Comparison of ENCODE assay signal across 32 cellular contexts in genomic region chr20:48600470-48600945, GRCh38.
DNase-seq lines count a peak whose midpoint lies in the region; ATAC-seq, FAIRE-seq and TF ChIP-seq lines count a peak whose summit lies in the region.
"Had no signal": no experiment of that assay in that cellular context is flagged by ENCODE, and none has a peak within 500 bp of the region (broad histone marks: within the 10 kb centered on the region; RNA-seq: fewer than 3 reads in every experiment).

No MANE protein-coding gene starts in this region.

- no peaks in the 10 kb centered on the region for H3K9me3 Mint-ChIP-seq in effector memory CD8-positive, alpha-beta T cell
- H3K9me3 Mint-ChIP-seq: activated CD8-positive, alpha-beta T cell treated with anti-CD3 and anti-CD28 coated beads for 36 hours; activated T-helper 17 cell treated with anti-CD3 and anti-CD28 coated beads, Interleukin-2, amount 50 U/mL, for 72 hours; natural killer cell treated with Interleukin-12 subunit alpha and Interleukin-12 subunit beta and Interleukin-15 and Interleukin-18, amount 100 ng/mL, for 72 hours; stimulated activated effector memory CD8-positive, alpha-beta T cell treated with anti-CD3 and anti-CD28 coated beads, Interleukin-12 subunit alpha, Interleukin-12 subunit beta, amount 100 ng/mL, for 72 hours; T-helper 2 cell treated with Interferon-gamma antibody and Interleukin-4, amounts not matched to agents 5 μg/mL and 100 μg/mL, for 36 hours; type B pancreatic cell had no signal

- peaks cover 32% of the 10 kb centered on the region for H3K4me1 ChIP-seq in OCI-LY7 (ENCODE audit: insufficient read depth, low read length, poor library complexity, severe bottlenecking)
- H3K4me1 ChIP-seq: breast epithelium had no signal

- H3K9me3 ChIP-seq in OCI-LY7 (ENCODE audit: low read length): no peaks in the 10 kb centered on the region
- H3K9me3 ChIP-seq: breast epithelium had no signal

- intact Hi-C loops in OCI-LY7 (cut with micrococcal nuclease; ENCODE audit: unreplicated experiment) (no loop called here), posterior vena cava (cut with DNase I) (no loop called here)

- no peak for ATAC-seq in effector memory CD8-positive, alpha-beta T cell (replicated peaks)
- ATAC-seq: activated CD4-positive, alpha-beta T cell treated with anti-CD3 and anti-CD28 coated beads for 36 hours; activated CD8-positive, alpha-beta T cell treated with anti-CD3 and anti-CD28 coated beads for 36 hours; activated T-helper 17 cell treated with anti-CD3 and anti-CD28 coated beads, Interleukin-2, amount 50 U/mL, for 72 hours; HCT116; natural killer cell treated with Interleukin-12 subunit alpha and Interleukin-12 subunit beta and Interleukin-15 and Interleukin-18, amount 100 ng/mL, for 72 hours; stimulated activated effector memory CD8-positive, alpha-beta T cell treated with anti-CD3 and anti-CD28 coated beads, Interleukin-12 subunit alpha, Interleukin-12 subunit beta, amount 100 ng/mL, for 72 hours had no signal

- no peaks in the 10 kb centered on the region for H4K20me1 ChIP-seq in OCI-LY7 (ENCODE audit: insufficient read depth, low read length)

- H3K36me3 Mint-ChIP-seq in effector memory CD8-positive, alpha-beta T cell (ENCODE audit: insufficient read depth): no peaks in the 10 kb centered on the region
- H3K36me3 Mint-ChIP-seq: activated naive CD8-positive, alpha-beta T cell; natural killer cell treated with Interleukin-12 subunit alpha and Interleukin-12 subunit beta and Interleukin-15 and Interleukin-18, amount 100 ng/mL, for 72 hours; stimulated activated effector memory CD8-positive, alpha-beta T cell treated with anti-CD3 and anti-CD28 coated beads, Interleukin-12 subunit alpha, Interleukin-12 subunit beta, amount 100 ng/mL, for 72 hours; type B pancreatic cell had no signal

- CTCF ChIA-PET in OCI-LY7 (lab: Charles Lee; ENCODE audit: unreplicated experiment): no interaction called here

- TF ChIP-seq CTCF in OCI-LY7 (conservative IDR thresholded peaks at IDR 0.05; ENCODE audit: low read length): no peak

- no peak overlapping the region for H3K27ac Mint-ChIP-seq in effector memory CD8-positive, alpha-beta T cell
- H3K27ac Mint-ChIP-seq: activated CD4-positive, alpha-beta T cell treated with anti-CD3 and anti-CD28 coated beads for 36 hours; activated CD8-positive, alpha-beta T cell treated with anti-CD3 and anti-CD28 coated beads for 36 hours; activated naive CD8-positive, alpha-beta T cell; activated T-helper 17 cell treated with anti-CD3 and anti-CD28 coated beads, Interleukin-2, amount 50 U/mL, for 72 hours; natural killer cell treated with Interleukin-12 subunit alpha and Interleukin-12 subunit beta and Interleukin-15 and Interleukin-18, amount 100 ng/mL, for 72 hours; stimulated activated effector memory CD8-positive, alpha-beta T cell treated with anti-CD3 and anti-CD28 coated beads, Interleukin-12 subunit alpha, Interleukin-12 subunit beta, amount 100 ng/mL, for 72 hours; T-helper 2 cell treated with Interferon-gamma antibody and Interleukin-4, amounts not matched to agents 5 μg/mL and 100 μg/mL, for 36 hours; type B pancreatic cell had no signal

- H3K4me3 Mint-ChIP-seq in effector memory CD8-positive, alpha-beta T cell: no peak overlapping the region
- H3K4me3 Mint-ChIP-seq: activated CD4-positive, alpha-beta T cell treated with anti-CD3 and anti-CD28 coated beads for 36 hours; activated CD8-positive, alpha-beta T cell treated with anti-CD3 and anti-CD28 coated beads for 36 hours; activated naive CD8-positive, alpha-beta T cell; activated T-helper 17 cell treated with anti-CD3 and anti-CD28 coated beads, Interleukin-2, amount 50 U/mL, for 72 hours; natural killer cell treated with Interleukin-12 subunit alpha and Interleukin-12 subunit beta and Interleukin-15 and Interleukin-18, amount 100 ng/mL, for 72 hours; stimulated activated effector memory CD8-positive, alpha-beta T cell treated with anti-CD3 and anti-CD28 coated beads, Interleukin-12 subunit alpha, Interleukin-12 subunit beta, amount 100 ng/mL, for 72 hours; T-helper 2 cell treated with Interferon-gamma antibody and Interleukin-4, amounts not matched to agents 5 μg/mL and 100 μg/mL, for 36 hours; type B pancreatic cell had no signal

- no peaks in the 10 kb centered on the region for H3K4me1 Mint-ChIP-seq in effector memory CD8-positive, alpha-beta T cell (ENCODE audit: low read depth in 2 of 2)
- H3K4me1 Mint-ChIP-seq: activated CD4-positive, alpha-beta T cell treated with anti-CD3 and anti-CD28 coated beads for 36 hours; activated T-helper 17 cell treated with anti-CD3 and anti-CD28 coated beads, Interleukin-2, amount 50 U/mL, for 72 hours; stimulated activated effector memory CD8-positive, alpha-beta T cell treated with anti-CD3 and anti-CD28 coated beads, Interleukin-12 subunit alpha, Interleukin-12 subunit beta, amount 100 ng/mL, for 72 hours had no signal

- no peak overlapping the region for H3K4me3 ChIP-seq in OCI-LY7 (ENCODE audit: low read depth, low read length, poor library complexity, severe bottlenecking)
- H3K4me3 ChIP-seq: breast epithelium had no signal

- DNase-seq in NCI-H2107 treated with DMSO at 0.1 percent for 48 hours (lab: John Stamatoyannopoulos, UW; ENCODE audit: unreplicated experiment): peak; percentile 8
- no peak for DNase-seq in NCI-H2107 (lab: John Stamatoyannopoulos, UW)
- no peak for DNase-seq in HTR-8/SVneo (ENCODE audit: insufficient read length, low spot score)
- peak; percentile 86 for DNase-seq in OCI-LY7 (ENCODE audit: low spot score)
- DNase-seq in posterior vena cava (ENCODE audit: low spot score): peak; percentile 17
- no peak for DNase-seq in effector memory CD8-positive, alpha-beta T cell
- no peak for DNase-seq in cerebellar nuclear complex (lab: John Stamatoyannopoulos, UW)
- no peak for DNase-seq in Ammon's horn (ENCODE audit: low spot score)
- DNase-seq: activated CD4-positive, alpha-beta T cell treated with anti-CD3 and anti-CD28 coated beads for 36 hours; activated CD8-positive, alpha-beta T cell treated with anti-CD3 and anti-CD28 coated beads for 36 hours; Calu3; DMS79; effector CD4-positive, alpha-beta T cell; hippocampal formation; IMR-90; MV-4-11; NCI-H2029; NCI-H446; NK-92 treated with Interleukin-12 subunit alpha and Interleukin-12 subunit beta, amount 100 ng/mL, for 24 hours; SIG-M5 had no signal

- H3K27ac ChIP-seq in OCI-LY7 (ENCODE audit: low read depth, low read length, poor library complexity, severe bottlenecking): peak overlapping the region; percentile 50
- H3K27ac ChIP-seq: 22Rv1, breast epithelium, epithelial cell of prostate had no signal

- H3K4me2 ChIP-seq in OCI-LY7 (ENCODE audit: low read length): peak overlapping the region; percentile 40

- peak; percentile 77 for FAIRE-seq in HTR-8/SVneo (lab: Jason Lieb, UNC)
- FAIRE-seq: colon, G401.6 had no signal

- peaks cover 27 to 76% of the 10 kb centered on the region in 2 donors for H3K27me3 Mint-ChIP-seq in effector memory CD8-positive, alpha-beta T cell
- H3K27me3 Mint-ChIP-seq: activated CD4-positive, alpha-beta T cell treated with anti-CD3 and anti-CD28 coated beads for 36 hours; activated CD8-positive, alpha-beta T cell treated with anti-CD3 and anti-CD28 coated beads for 36 hours had no signal

- BruUV-seq in OCI-LY7 (replicated peaks; lab: Mats Ljungman, UMichigan): no TSS peak

- H3K9me2 ChIP-seq in OCI-LY7 (ENCODE audit: insufficient read depth, low read length): no peaks in the 10 kb centered on the region

- H2AFZ ChIP-seq in OCI-LY7 (ENCODE audit: low read length): no peak overlapping the region

- POLR2A ChIA-PET in OCI-LY7 (lab: Charles Lee): no interaction called here

- H3K36me3 ChIP-seq in OCI-LY7 (ENCODE audit: insufficient read depth, low read length): no peaks in the 10 kb centered on the region
- H3K36me3 ChIP-seq: breast epithelium had no signal

- H3K79me2 ChIP-seq in OCI-LY7 (ENCODE audit: insufficient read depth, low read depth, low read length): no peaks in the 10 kb centered on the region

Comparison
In these comparisons a context has a peak if more than half of its experiments do, and no peak if none do; other contexts are left out.
1. DNase-seq: peak in NCI-H2107 treated with DMSO at 0.1 percent for 48 hours (single experiment), OCI-LY7 (single experiment) and posterior vena cava (single experiment); none in NCI-H2107 (single experiment), HTR-8/SVneo (single experiment), effector memory CD8-positive, alpha-beta T cell (0 of 3), cerebellar nuclear complex (0 of 2) and Ammon's horn (single experiment).